Comparison of ENCODE assay signal across 29 cellular contexts in genomic region chr19:49893135-49893534, GRCh38. TPM values are rescaled to one million over a fixed set of nuclear protein-coding genes. Genes with fewer than 3 reads are reported as not detected.
A peak's percentile ranks its signal among the peaks of the same experiment; 100 is the strongest.
DNase-seq lines count a peak whose midpoint lies in the region; ATAC-seq and TF ChIP-seq lines count a peak whose summit lies in the region.
"Had no signal": no experiment of that assay in that cellular context is flagged by ENCODE, and none has a peak within 500 bp of the region (broad histone marks: within the 10 kb centered on the region; RNA-seq: fewer than 3 reads in every experiment).

No MANE protein-coding gene starts in this region.

- no peak overlapping the region for H3K4ac ChIP-seq in mesenchymal stem cell (ENCODE audit: low read depth in 1 of 2, low read length in 2 of 2)

- no peak overlapping the region for H2AFZ ChIP-seq in mesenchymal stem cell (ENCODE audit: low read depth, low read length)
- H2AFZ ChIP-seq: GM23248, parathyroid adenoma had no signal

- H3K9me3 ChIP-seq in mesenchymal stem cell (ENCODE audit: control insufficient read depth, low read length): no peaks in the 10 kb centered on the region

- H3K9ac ChIP-seq in mesenchymal stem cell (ENCODE audit: low read length): no peak overlapping the region
- H3K9ac ChIP-seq: GM23248, KMS-11, parathyroid adenoma had no signal

- H3K4me1 Mint-ChIP-seq in activated T-cell treated with anti-CD3 and anti-CD28 coated beads, Interleukin-2, amount 50 U/mL, for 72 hours (ENCODE audit: low read depth): peaks cover 71% of the 10 kb centered on the region
- peaks cover 62% of the 10 kb centered on the region for H3K4me1 Mint-ChIP-seq in activated CD8-positive, alpha-beta T cell treated with anti-CD3 and anti-CD28 coated beads for 36 hours (ENCODE audit: low read depth)

- ATAC-seq in activated T-cell treated with anti-CD3 and anti-CD28 coated beads, Interleukin-2, amount 50 U/mL, for 72 hours (replicated peaks in 1 of 2): no peak
- ATAC-seq in activated CD8-positive, alpha-beta T cell treated with anti-CD3 and anti-CD28 coated beads for 36 hours: no peak
- ATAC-seq: effector memory CD8-positive, alpha-beta T cell had no signal

- no peak overlapping the region for H4K8ac ChIP-seq in mesenchymal stem cell (ENCODE audit: low read length)

- H3K27me3 ChIP-seq in GM06990 (replicated peaks; ENCODE audit: control insufficient read depth, insufficient read depth, low read length): no peaks in the 10 kb centered on the region
- peaks cover 0 to 8% of the 10 kb centered on the region in 2 experiments for H3K27me3 ChIP-seq in mesenchymal stem cell (ENCODE audit: control insufficient read depth in 1 of 2, insufficient read depth in 1 of 2, low read length in 2 of 2)

- H3K4me1 ChIP-seq in mesenchymal stem cell (ENCODE audit: control insufficient read depth, insufficient read depth, low read depth, low read length): peaks cover 27% of the 10 kb centered on the region
- H3K4me1 ChIP-seq: parathyroid adenoma had no signal

- no peak overlapping the region for H2BK120ac ChIP-seq in mesenchymal stem cell (ENCODE audit: low read depth, low read length)

- H3K4me3 ChIP-seq in GM06990 (replicated peaks; ENCODE audit: low read depth, low read length) (peak overlapping the region; percentile 49), mesenchymal stem cell (ENCODE audit: insufficient read depth in 1 of 2, low read depth in 1 of 2, low read length in 2 of 2) (no peak overlapping the region)
- H3K4me3 ChIP-seq: coronary artery, GM23248, SK-N-MC, smooth muscle cell had no signal

- no peak overlapping the region for H2BK5ac ChIP-seq in mesenchymal stem cell (ENCODE audit: low read depth, low read length, poor library complexity, severe bottlenecking)

- CTCF ChIA-PET in activated CD8-positive, alpha-beta T cell treated with anti-CD3 and anti-CD28 coated beads for 36 hours (lab: Charles Lee): no interaction called here

- H3K4me2 ChIP-seq in mesenchymal stem cell (ENCODE audit: low read length, poor library complexity, severe bottlenecking): no peak overlapping the region
- H3K4me2 ChIP-seq: KMS-11, smooth muscle cell had no signal

- peak overlapping the region; percentile 41 for H3K27ac Mint-ChIP-seq in activated T-cell treated with anti-CD3 and anti-CD28 coated beads, Interleukin-2, amount 50 U/mL, for 72 hours
- peak overlapping the region; percentile 34 for H3K27ac Mint-ChIP-seq in activated CD8-positive, alpha-beta T cell treated with anti-CD3 and anti-CD28 coated beads for 36 hours
- H3K27ac Mint-ChIP-seq: nephron progenitor cell had no signal

- H3K18ac ChIP-seq in mesenchymal stem cell (ENCODE audit: low read depth in 1 of 2, low read length in 2 of 2): no peak overlapping the region

- TF ChIP-seq CTCF in GM06990 (IDR thresholded peaks at IDR 0.05; ENCODE audit: insufficient read depth, low read length, poor library complexity, severe bottlenecking): no peak
- no peak for TF ChIP-seq CTCF in activated CD8-positive, alpha-beta T cell treated with anti-CD3 and anti-CD28 coated beads for 36 hours (IDR thresholded peaks at IDR 0.05)

- H3K36me3 ChIP-seq in GM06990 (ENCODE audit: control insufficient read depth, insufficient read depth, low read length): peaks cover 29% of the 10 kb centered on the region
- peaks cover 4 to 21% of the 10 kb centered on the region in 2 experiments for H3K36me3 ChIP-seq in mesenchymal stem cell (ENCODE audit: control insufficient read depth in 1 of 2, insufficient read depth in 2 of 2, low read depth in 1 of 2, low read length in 2 of 2)

- no peak overlapping the region for H3K14ac ChIP-seq in mesenchymal stem cell (ENCODE audit: low read length in 2 of 2)

- DNase-seq in activated T-cell treated with anti-CD3 and anti-CD28 coated beads, Interleukin-2, amount 50 U/mL, for 72 hours: no peak
- DNase-seq in activated T-cell treated with anti-CD3 and anti-CD28 coated beads for 4 hours (no peak), GM06990 (ENCODE audit: extremely low read depth, insufficient read length) (no peak), mesenchymal stem cell (no peak), cerebellar cortex (ENCODE audit: low spot score) (no peak), NOMO-1 treated with DMSO at 0.1 percent for 48 hours (lab: John Stamatoyannopoulos, UW; ENCODE audit: unreplicated experiment) (no peak), DMS79 (lab: John Stamatoyannopoulos, UW) (no peak)
- no peak for DNase-seq in activated CD8-positive, alpha-beta T cell treated with anti-CD3 and anti-CD28 coated beads for 36 hours
- DNase-seq: activated CD4-positive, alpha-beta T cell treated with anti-CD3 and anti-CD28 coated beads for 4 hours; anterior cingulate cortex; DND-41; effector memory CD8-positive, alpha-beta T cell; GM23248; head of caudate nucleus; MM.1S; NCI-H1417; NCI-H2081; NCI-H2227 treated with DMSO at 0.1 percent for 48 hours; nephron progenitor cell; stimulated activated CD4-positive, alpha-beta T cell treated with anti-CD3 and anti-CD28 coated beads, Interleukin-2, amount 100 ng/mL, for 24 hours; substantia nigra had no signal

- no peak overlapping the region for H3K23ac ChIP-seq in mesenchymal stem cell (ENCODE audit: low read length in 2 of 2)

- H3K9me3 Mint-ChIP-seq in activated T-cell treated with anti-CD3 and anti-CD28 coated beads, Interleukin-2, amount 50 U/mL, for 72 hours: no peaks in the 10 kb centered on the region
- H3K9me3 Mint-ChIP-seq in activated CD8-positive, alpha-beta T cell treated with anti-CD3 and anti-CD28 coated beads for 36 hours: no peaks in the 10 kb centered on the region
- H3K9me3 Mint-ChIP-seq: effector memory CD8-positive, alpha-beta T cell; nephron progenitor cell; type B pancreatic cell had no signal

- H3K4me3 Mint-ChIP-seq in activated T-cell treated with anti-CD3 and anti-CD28 coated beads, Interleukin-2, amount 50 U/mL, for 72 hours: peak overlapping the region; percentile 59 to 61
- H3K4me3 Mint-ChIP-seq in activated CD8-positive, alpha-beta T cell treated with anti-CD3 and anti-CD28 coated beads for 36 hours: no peak overlapping the region
- H3K4me3 Mint-ChIP-seq: nephron progenitor cell had no signal

- POLR2A ChIA-PET in activated CD8-positive, alpha-beta T cell treated with anti-CD3 and anti-CD28 coated beads for 36 hours (lab: Charles Lee): interaction anchor here (0.6 to 8.9 kb wide), 3 partner anchors 11 to 926 kb away, joined by 3 to 48 read pairs (median 4); partner anchors contain the start of genes ATF5 and NUP62

- no peak overlapping the region for H2BK12ac ChIP-seq in mesenchymal stem cell (ENCODE audit: low read length in 2 of 2)

- H3K27ac ChIP-seq in mesenchymal stem cell (ENCODE audit: low read length, poor library complexity, severe bottlenecking): no peak overlapping the region
- H3K27ac ChIP-seq: coronary artery, GM23248, HL-60, KMS-11, parathyroid adenoma, RWPE1, SK-N-MC had no signal

- no peak overlapping the region for H4K91ac ChIP-seq in mesenchymal stem cell (ENCODE audit: low read length)

- peaks cover 2% of the 10 kb centered on the region for H3K79me1 ChIP-seq in mesenchymal stem cell (replicated peaks; ENCODE audit: low read length, poor library complexity, severe bottlenecking)

- no peaks in the 10 kb centered on the region for H3K27me3 Mint-ChIP-seq in activated T-cell treated with anti-CD3 and anti-CD28 coated beads, Interleukin-2, amount 50 U/mL, for 72 hours (ENCODE audit: low read depth)
- no peaks in the 10 kb centered on the region for H3K27me3 Mint-ChIP-seq in activated CD8-positive, alpha-beta T cell treated with anti-CD3 and anti-CD28 coated beads for 36 hours
- H3K27me3 Mint-ChIP-seq: effector memory CD8-positive, alpha-beta T cell had no signal

- H3K36me3 Mint-ChIP-seq in activated T-cell treated with anti-CD3 and anti-CD28 coated beads, Interleukin-2, amount 50 U/mL, for 72 hours (ENCODE audit: insufficient read depth in 2 of 2): peaks cover 13% of the 10 kb centered on the region in 2 donors
- H3K36me3 Mint-ChIP-seq in activated CD8-positive, alpha-beta T cell treated with anti-CD3 and anti-CD28 coated beads for 36 hours (ENCODE audit: low read depth): peaks cover 11% of the 10 kb centered on the region
- H3K36me3 Mint-ChIP-seq: type B pancreatic cell had no signal

- intact Hi-C loops in activated CD8-positive, alpha-beta T cell treated with anti-CD3 and anti-CD28 coated beads for 36 hours (cut with micrococcal nuclease): no loop called here

- H2BK15ac ChIP-seq in mesenchymal stem cell (ENCODE audit: low read depth, poor library complexity, severe bottlenecking): peak overlapping the region; percentile 30

- 89% methylated on average over 9 of the region's 9 CpGs for whole genome bisulfite sequencing in mesenchymal stem cell

- no peak overlapping the region for H2AK5ac ChIP-seq in mesenchymal stem cell (ENCODE audit: low read length, severe bottlenecking)

RNA-seq across cellular contexts. Expression of gene IL4I1, which starts 3.6 kb away (rescaled TPM):
- 10 to 100 TPM; 16.7 to 42.3 TPM for total RNA-seq in activated T-cell treated with anti-CD3 and anti-CD28 coated beads, Interleukin-2, amount 50 U/mL, for 72 hours
- 10 to 100 TPM; 16.1 to 16.2 TPM for total RNA-seq in activated CD8-positive, alpha-beta T cell treated with anti-CD3 and anti-CD28 coated beads for 36 hours
- 0.36 TPM for polyA plus RNA-seq in mesenchymal stem cell (2013, experiment 1 of 2)
- polyA plus RNA-seq in mesenchymal stem cell (2013, experiment 2 of 2): 0.30 TPM
- total RNA-seq: GM23248, smooth muscle cell had no signal

RNA-seq across cellular contexts. Expression of gene TBC1D17, which starts 15.6 kb away (rescaled TPM):
- total RNA-seq in activated T-cell treated with anti-CD3 and anti-CD28 coated beads, Interleukin-2, amount 50 U/mL, for 72 hours: 10 to 100 TPM; 47.9 to 53.9 TPM
- 10 to 100 TPM; 26.6 to 26.8 TPM for total RNA-seq in activated CD8-positive, alpha-beta T cell treated with anti-CD3 and anti-CD28 coated beads for 36 hours
- polyA plus RNA-seq in mesenchymal stem cell (2013, experiment 1 of 2): 51.0 TPM
- 50.4 TPM for polyA plus RNA-seq in mesenchymal stem cell (2013, experiment 2 of 2)

RNA-seq across cellular contexts. Expression of gene AKT1S1, which starts 16.0 kb away (rescaled TPM):
- total RNA-seq in activated T-cell treated with anti-CD3 and anti-CD28 coated beads, Interleukin-2, amount 50 U/mL, for 72 hours: 10 to 100 TPM; 30.5 to 36.6 TPM
- total RNA-seq in activated CD8-positive, alpha-beta T cell treated with anti-CD3 and anti-CD28 coated beads for 36 hours: 10 to 100 TPM; 17.5 to 19.5 TPM
- polyA plus RNA-seq in mesenchymal stem cell (2013, experiment 1 of 2): 107 TPM
- polyA plus RNA-seq in mesenchymal stem cell (2013, experiment 2 of 2): 104 TPM

RNA-seq across cellular contexts. Expression of gene PNKP, which starts 25.8 kb away (rescaled TPM):
- 10 to 100 TPM; 71.1 to 74.5 TPM for total RNA-seq in activated T-cell treated with anti-CD3 and anti-CD28 coated beads, Interleukin-2, amount 50 U/mL, for 72 hours
- total RNA-seq in activated CD8-positive, alpha-beta T cell treated with anti-CD3 and anti-CD28 coated beads for 36 hours: 10 to 100 TPM; 58.8 to 65.9 TPM
- 46.8 TPM for polyA plus RNA-seq in mesenchymal stem cell (2013, experiment 1 of 2)
- 44.2 TPM for polyA plus RNA-seq in mesenchymal stem cell (2013, experiment 2 of 2)

RNA-seq across cellular contexts. Expression of gene ATF5, which starts 35.9 kb away (rescaled TPM):
- total RNA-seq in activated T-cell treated with anti-CD3 and anti-CD28 coated beads, Interleukin-2, amount 50 U/mL, for 72 hours: 10 to 100 TPM; 52.3 to 73.6 TPM
- 10 to 100 TPM; 11.8 TPM for total RNA-seq in activated CD8-positive, alpha-beta T cell treated with anti-CD3 and anti-CD28 coated beads for 36 hours
- polyA plus RNA-seq in mesenchymal stem cell (2013, experiment 1 of 2): 28.3 TPM
- polyA plus RNA-seq in mesenchymal stem cell (2013, experiment 2 of 2): 27.4 TPM
